Comparison of ENCODE assay signal across 10 cellular contexts in the genomic region with DNA sequence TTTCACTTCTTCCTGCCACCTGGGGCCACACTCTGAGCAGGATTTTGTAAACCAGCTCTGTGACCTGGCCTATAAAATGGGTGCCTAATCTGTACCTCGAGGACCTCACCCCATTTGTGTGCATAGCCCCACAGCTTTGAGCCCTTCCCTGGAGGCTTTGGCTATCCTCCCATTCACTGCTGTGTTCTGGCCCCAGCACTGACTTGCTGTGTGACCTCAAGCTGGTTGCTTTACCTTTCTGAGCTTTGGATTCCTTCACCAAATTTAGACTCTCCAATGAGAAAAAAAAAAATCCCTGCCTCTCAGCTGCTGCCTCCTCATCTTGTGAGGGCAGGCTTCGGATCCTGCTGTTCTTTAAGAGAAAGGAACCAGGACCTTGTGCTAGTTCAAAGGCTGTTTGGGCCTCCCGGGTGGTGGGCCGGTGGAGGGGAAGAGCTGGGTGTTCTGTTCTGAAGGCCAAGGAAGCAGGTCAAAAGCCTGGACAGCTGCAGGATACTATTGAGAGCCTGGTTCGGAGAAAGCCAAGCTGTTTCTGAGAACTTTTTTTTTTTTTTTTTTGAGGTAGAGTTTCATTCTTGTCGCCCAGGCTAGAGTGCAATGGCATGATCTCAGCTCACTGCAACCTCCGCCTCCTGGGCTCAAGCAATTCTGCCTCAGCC. TPM values are rescaled to one million over a fixed set of nuclear protein-coding genes. Genes with fewer than 3 reads are reported as not detected.
DNase-seq lines count a peak whose midpoint lies in the region; ATAC-seq and TF ChIP-seq lines count a peak whose summit lies in the region.
"Had no signal": no experiment of that assay in that cellular context is flagged by ENCODE, and none has a peak within 500 bp of the region (broad histone marks: within the 10 kb centered on the region; RNA-seq: fewer than 3 reads in every experiment).

No MANE protein-coding gene starts in this region.

- peaks cover 25 to 30% of the 10 kb centered on the region in 2 experiments for H3K36me3 ChIP-seq in HCT116 (ENCODE audit: control insufficient read depth in 1 of 2, insufficient read depth in 2 of 2, low read length in 2 of 2)

- POLR2A ChIA-PET in HCT116 (lab: Charles Lee) = interaction anchor here (0.8 to 1.1 kb wide), 2 partner anchors 10 to 18 kb away, joined by 3 to 4 read pairs; no protein-coding TSS in a partner anchor
- POLR2A ChIA-PET in activated naive CD8-positive, alpha-beta T cell treated with anti-CD3 and anti-CD28 coated beads, Interleukin-2, amount 10 ng/mL, durations not matched to agents 7 days and 5 days (lab: Charles Lee) = interaction anchor here (0.7 to 14.2 kb wide), 9 partner anchors 9 to 1138 kb away, joined by 3 to 278 read pairs (median 4); partner anchors contain the start of genes MAP4K2, RASGRP2 and SF1

- no peak overlapping the region for H3K4me2 ChIP-seq in HCT116 (ENCODE audit: low read length)

- H3K36me3 Mint-ChIP-seq in activated naive CD8-positive, alpha-beta T cell treated with anti-CD3 and anti-CD28 coated beads, Interleukin-2, amount 10 ng/mL, durations not matched to agents 7 days and 5 days = peaks cover 23% of the 10 kb centered on the region

- peaks cover 0 to 9% of the 10 kb centered on the region in 2 experiments; a peak in 1 of 4 replicates for H3K4me1 ChIP-seq in HCT116 (ENCODE audit: control insufficient read depth in 1 of 2, insufficient read depth in 2 of 2, low read length in 2 of 2)

- CTCF ChIA-PET in HCT116 (lab: Charles Lee) = interaction anchor here (0.9 to 1.4 kb wide), 2 partner anchors 9 to 18 kb away, joined by 3 to 4 read pairs; partner anchors contain the start of gene SF1

- DNase-seq in HCT116 (ENCODE audit: low read depth, low spot score) (no peak), mesenteric fat pad (ENCODE audit: low spot score) (peak; percentile 59), AML-193 (lab: John Stamatoyannopoulos, UW) (no peak), HK-2 (ENCODE audit: unreplicated experiment) (no peak), anterior cingulate cortex (lab: John Stamatoyannopoulos, UW) (no peak)
- peak; percentile 53 for DNase-seq in activated naive CD8-positive, alpha-beta T cell treated with anti-CD3 and anti-CD28 coated beads, Interleukin-2, amount 10 ng/mL, durations not matched to agents 7 days and 5 days
- DNase-seq in stimulated activated CD4-positive, alpha-beta T cell treated with anti-CD3 and anti-CD28 coated beads, Interleukin-4, amount 100 ng/mL, for 1 hour = no peak
- DNase-seq: mucosa of descending colon had no signal

- no peak for TF ChIP-seq POLR2A in HCT116 (IDR thresholded peaks at IDR 0.05; ENCODE audit: borderline replicate concordance, extremely low read depth, insufficient read depth, insufficient read length)

- RAD21 ChIA-PET in HCT116 (lab: Charles Lee; ENCODE audit: low non-redundant PET in 1 of 2, low total read pairs in 2 of 2, uncharacterized antibody in 2 of 2, unreplicated experiment in 2 of 2) = no interaction called here

- no peak overlapping the region for H3K4me3 ChIP-seq in HCT116 (replicated peaks in 1 of 2; ENCODE audit: low read depth in 1 of 2, low read length in 2 of 2)
- H3K4me3 ChIP-seq: mucosa of descending colon had no signal

- H3K4me1 Mint-ChIP-seq in activated naive CD8-positive, alpha-beta T cell treated with anti-CD3 and anti-CD28 coated beads, Interleukin-2, amount 10 ng/mL, durations not matched to agents 7 days and 5 days = peaks cover 59% of the 10 kb centered on the region

- 0 out of 2 replicates have a peak, but pooled peaks have one; percentile 2 for ATAC-seq in HCT116
- no peak for ATAC-seq in activated naive CD8-positive, alpha-beta T cell treated with anti-CD3 and anti-CD28 coated beads, Interleukin-2, amount 10 ng/mL, durations not matched to agents 7 days and 5 days (ENCODE audit: low read depth)

- peaks cover 15% of the 10 kb centered on the region; the same call in 1 of the 2 replicates for H3K79me2 ChIP-seq in HCT116 (ENCODE audit: insufficient read depth, low read length)

- no peak overlapping the region for H2AFZ ChIP-seq in HCT116 (ENCODE audit: low read depth, low read length, poor library complexity, severe bottlenecking)

- peak overlapping the region; percentile 88 for H3K27ac Mint-ChIP-seq in activated naive CD8-positive, alpha-beta T cell treated with anti-CD3 and anti-CD28 coated beads, Interleukin-2, amount 10 ng/mL, durations not matched to agents 7 days and 5 days

- peak overlapping the region; percentile 77 for H3K4me3 Mint-ChIP-seq in activated naive CD8-positive, alpha-beta T cell treated with anti-CD3 and anti-CD28 coated beads, Interleukin-2, amount 10 ng/mL, durations not matched to agents 7 days and 5 days

- TF ChIP-seq CTCF in 22Rv1 (IDR thresholded peaks at IDR 0.05) = no peak
- TF ChIP-seq CTCF in HCT116 (IDR thresholded peaks at IDR 0.05 in 2 of 3, conservative IDR thresholded peaks at IDR 0.05 in 1 of 3; ENCODE audit: borderline replicate concordance in 1 of 3, insufficient read depth in 1 of 3, low read depth in 2 of 3, low read length in 2 of 3) = no peak

- H3K9me2 ChIP-seq in HCT116 (ENCODE audit: insufficient read depth) = no peaks in the 10 kb centered on the region

- intact Hi-C loops in HCT116 (cut with micrococcal nuclease) = no loop called here

- H3K9me3 Mint-ChIP-seq in activated naive CD8-positive, alpha-beta T cell treated with anti-CD3 and anti-CD28 coated beads, Interleukin-2, amount 10 ng/mL, durations not matched to agents 7 days and 5 days = no peaks in the 10 kb centered on the region

- H3K27ac ChIP-seq in 22Rv1 = peak overlapping the region; percentile 50
- H3K27ac ChIP-seq in HCT116 (ENCODE audit: low read depth, low read length) = no peak overlapping the region

- H3K9ac ChIP-seq in HCT116 (ENCODE audit: low read length) = no peak overlapping the region

- peaks cover 11% of the 10 kb centered on the region; the same call in 1 of the 2 replicates for H4K20me1 ChIP-seq in HCT116 (ENCODE audit: insufficient read depth)

- no peaks in the 10 kb centered on the region for H3K27me3 ChIP-seq in HCT116 (ENCODE audit: insufficient read depth, low read length)

- no TSS peak for BruUV-seq in HCT116 (replicated peaks; lab: Mats Ljungman, UMichigan)

- no peaks in the 10 kb centered on the region for H3K9me3 ChIP-seq in HCT116 (ENCODE audit: control insufficient read depth in 1 of 2, insufficient read depth in 1 of 2, low read depth in 1 of 2, low read length in 2 of 2)
- H3K9me3 ChIP-seq: mucosa of descending colon had no signal

- TF ChIP-seq RAD21 in HCT116 (IDR thresholded peaks at IDR 0.05; ENCODE audit: low read depth) = no peak

- no peaks in the 10 kb centered on the region for H3K27me3 Mint-ChIP-seq in activated naive CD8-positive, alpha-beta T cell treated with anti-CD3 and anti-CD28 coated beads, Interleukin-2, amount 10 ng/mL, durations not matched to agents 7 days and 5 days

TF ChIP-seq in HCT116, 20 proteins besides CTCF, POLR2A, EP300 and RAD21:
- TF ChIP-seq POLR2AphosphoS5 (IDR thresholded peaks at IDR 0.05; ENCODE audit: low read depth, low read length) (no peak), EGR1 (IDR thresholded peaks at IDR 0.05; ENCODE audit: low read depth) (no peak), EZH2 (IDR thresholded peaks at IDR 0.05) (no peak)

RNA-seq across cellular contexts. Expression of gene PYGM, which starts 1.1 kb away (rescaled TPM):
- total RNA-seq in HCT116 (2021; ENCODE audit: unreplicated experiment) = 1.7 TPM
- polyA plus RNA-seq in HCT116 (2012) = 0.51 and 0.56 TPM in 2 replicates
- 1 to 10 TPM; 3.8 to 7.2 TPM for total RNA-seq in activated naive CD8-positive, alpha-beta T cell treated with anti-CD3 and anti-CD28 coated beads, Interleukin-2, amount 10 ng/mL, durations not matched to agents 7 days and 5 days
- total RNA-seq in mesenteric fat pad = 1.8 TPM

RNA-seq across cellular contexts. Expression of gene RASGRP2, which starts 16.9 kb away (rescaled TPM):
- total RNA-seq in HCT116 (2021; ENCODE audit: unreplicated experiment) (12.8 TPM), mesenteric fat pad (22.0 TPM)
- 14.6 and 18.7 TPM in 2 replicates for polyA plus RNA-seq in HCT116 (2012)
- 100 to 1,000 TPM; 159 to 162 TPM for total RNA-seq in activated naive CD8-positive, alpha-beta T cell treated with anti-CD3 and anti-CD28 coated beads, Interleukin-2, amount 10 ng/mL, durations not matched to agents 7 days and 5 days

RNA-seq across cellular contexts. Expression of gene SF1, which starts 17.5 kb away (rescaled TPM):
- total RNA-seq in HCT116 (2021; ENCODE audit: unreplicated experiment) (403 TPM), mesenteric fat pad (302 TPM)
- 177 and 219 TPM in 2 replicates for polyA plus RNA-seq in HCT116 (2012)
- 100 to 1,000 TPM; 519 to 524 TPM for total RNA-seq in activated naive CD8-positive, alpha-beta T cell treated with anti-CD3 and anti-CD28 coated beads, Interleukin-2, amount 10 ng/mL, durations not matched to agents 7 days and 5 days

RNA-seq across cellular contexts. Expression of gene NRXN2, which starts 37.9 kb away (rescaled TPM):
- total RNA-seq in HCT116 (2021; ENCODE audit: unreplicated experiment) (1.5 TPM), mesenteric fat pad (8.8 TPM)
- 0.73 and 1.7 TPM in 2 replicates for polyA plus RNA-seq in HCT116 (2012)
- under 1 TPM in 1 of 2 experiments, not detected in 1; 0.36 TPM for total RNA-seq in activated naive CD8-positive, alpha-beta T cell treated with anti-CD3 and anti-CD28 coated beads, Interleukin-2, amount 10 ng/mL, durations not matched to agents 7 days and 5 days
- total RNA-seq: M059J had no signal

RNA-seq across cellular contexts. Expression of gene MAP4K2, which starts 42.1 kb away (rescaled TPM):
- total RNA-seq in HCT116 (2021; ENCODE audit: unreplicated experiment) (44.2 TPM), mesenteric fat pad (18.2 TPM)
- 37.5 and 38.1 TPM in 2 replicates for polyA plus RNA-seq in HCT116 (2012)
- 10 to 100 TPM; 92.0 to 96.2 TPM for total RNA-seq in activated naive CD8-positive, alpha-beta T cell treated with anti-CD3 and anti-CD28 coated beads, Interleukin-2, amount 10 ng/mL, durations not matched to agents 7 days and 5 days

Comparison
In these comparisons a context has a peak if more than half of its experiments do, and no peak if none do; other contexts are left out.
1. DNase-seq: peak in activated naive CD8-positive, alpha-beta T cell treated with anti-CD3 and anti-CD28 coated beads, Interleukin-2, amount 10 ng/mL, durations not matched to agents 7 days and 5 days (single experiment) and mesenteric fat pad (single experiment); none in HCT116 (single experiment), AML-193 (0 of 2), HK-2 (single experiment), stimulated activated CD4-positive, alpha-beta T cell treated with anti-CD3 and anti-CD28 coated beads, Interleukin-4, amount 100 ng/mL, for 1 hour (single experiment) and anterior cingulate cortex (0 of 58).